In genomic region chr1:101520302-101520701, GRCh38 we compare ENCODE assay signal across 8 cellular contexts.
A peak's percentile ranks its signal among the peaks of the same experiment; 100 is the strongest.
DNase-seq lines count a peak whose midpoint lies in the region; ATAC-seq and TF ChIP-seq lines count a peak whose summit lies in the region.

No MANE protein-coding gene starts in this region.

- H3K4me3 ChIP-seq in brain microvascular endothelial cell (ENCODE audit: low read depth, low read length), result no peak overlapping the region

- in situ Hi-C loops in brain microvascular endothelial cell (cut with HindIII; ENCODE audit: low pct_ligation_motif_present, low sequenced_read_pairs), result no loop called here

- H3K27ac ChIP-seq in brain microvascular endothelial cell, result no peak overlapping the region

- TF ChIP-seq CTCF in brain microvascular endothelial cell (IDR thresholded peaks at IDR 0.05; ENCODE audit: low read depth, low read length, missing control alignments), result peak; percentile 84

- DNase-seq in SIG-M5 treated with dmso at 0.1 percent for 504 hours (lab: John Stamatoyannopoulos, UW; ENCODE audit: unreplicated experiment) (peak; percentile 28), SIG-M5 (lab: John Stamatoyannopoulos, UW) (no peak), NCI-H460 (ENCODE audit: extremely low read depth, low read depth) (peak; percentile 49), brain microvascular endothelial cell (peak; percentile 26), kidney tubule cell (ENCODE audit: low spot score) (peak; percentile 49)
- DNase-seq in stimulated activated naive CD4-positive, alpha-beta T cell treated with Interleukin-2 at 50 U/mL for 16 hours (lab: John Stamatoyannopoulos, UW), result no peak

- ATAC-seq in GM19351 (IDR thresholded peaks at IDR 0.05; ENCODE audit: unreplicated experiment), result peak; percentile 90
- peak; percentile 91 for ATAC-seq in HG03159 (IDR thresholded peaks at IDR 0.05; ENCODE audit: unreplicated experiment)

- H3K36me3 ChIP-seq in brain microvascular endothelial cell (replicated peaks), result no peaks in the 10 kb centered on the region

- no peaks in the 10 kb centered on the region for H3K27me3 ChIP-seq in brain microvascular endothelial cell (replicated peaks)

Comparison
In these comparisons a context has a peak if more than half of its experiments do, and no peak if none do; other contexts are left out.
1. DNase-seq: peak in SIG-M5 treated with dmso at 0.1 percent for 504 hours (single experiment), NCI-H460 (single experiment), brain microvascular endothelial cell (single experiment) and kidney tubule cell (single experiment); none in SIG-M5 (single experiment) and stimulated activated naive CD4-positive, alpha-beta T cell treated with Interleukin-2 at 50 U/mL for 16 hours (single experiment).